1 cellular context compared by ENCODE assay signal in the genomic region with DNA sequence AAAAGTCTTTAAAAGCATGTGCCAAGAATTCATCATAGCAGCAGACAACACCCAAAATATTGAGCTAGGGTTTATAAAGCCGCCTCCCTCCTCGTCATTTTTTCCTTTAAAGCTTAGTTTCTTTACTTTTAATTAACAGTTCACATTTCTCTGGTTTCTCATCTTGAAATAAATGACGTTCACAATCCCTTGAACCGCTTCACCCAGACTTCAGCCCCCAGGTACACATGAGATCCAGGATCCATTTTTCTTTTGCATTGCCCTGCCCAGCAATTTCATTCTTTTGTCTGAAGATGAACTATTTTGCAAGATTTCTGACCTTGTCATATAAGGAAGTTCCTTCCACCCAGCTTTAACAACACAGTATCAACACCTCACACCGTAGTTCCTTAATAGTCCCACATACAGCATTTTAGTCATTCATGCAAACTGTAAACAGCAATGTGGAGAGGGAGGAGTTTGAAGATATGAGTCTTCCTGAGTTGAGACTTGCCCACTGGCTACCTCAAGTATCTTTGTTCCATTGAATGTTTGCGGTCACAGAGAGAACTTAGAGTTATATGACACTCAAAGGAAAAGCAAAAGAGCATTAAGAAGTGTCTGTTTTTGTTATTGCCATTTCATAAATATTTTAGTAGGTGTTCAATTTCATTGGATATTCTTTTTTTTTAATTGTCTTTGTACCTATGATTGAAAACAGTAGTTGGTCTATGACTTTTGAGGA.
TF ChIP-seq lines count a peak whose summit lies in the region.

No MANE protein-coding gene starts in this region.

TF ChIP-seq in K562, 482 proteins besides CTCF, POLR2A, EP300 and RAD21 (continued from another document and continues in another):
- TF ChIP-seq, protein P1, sequence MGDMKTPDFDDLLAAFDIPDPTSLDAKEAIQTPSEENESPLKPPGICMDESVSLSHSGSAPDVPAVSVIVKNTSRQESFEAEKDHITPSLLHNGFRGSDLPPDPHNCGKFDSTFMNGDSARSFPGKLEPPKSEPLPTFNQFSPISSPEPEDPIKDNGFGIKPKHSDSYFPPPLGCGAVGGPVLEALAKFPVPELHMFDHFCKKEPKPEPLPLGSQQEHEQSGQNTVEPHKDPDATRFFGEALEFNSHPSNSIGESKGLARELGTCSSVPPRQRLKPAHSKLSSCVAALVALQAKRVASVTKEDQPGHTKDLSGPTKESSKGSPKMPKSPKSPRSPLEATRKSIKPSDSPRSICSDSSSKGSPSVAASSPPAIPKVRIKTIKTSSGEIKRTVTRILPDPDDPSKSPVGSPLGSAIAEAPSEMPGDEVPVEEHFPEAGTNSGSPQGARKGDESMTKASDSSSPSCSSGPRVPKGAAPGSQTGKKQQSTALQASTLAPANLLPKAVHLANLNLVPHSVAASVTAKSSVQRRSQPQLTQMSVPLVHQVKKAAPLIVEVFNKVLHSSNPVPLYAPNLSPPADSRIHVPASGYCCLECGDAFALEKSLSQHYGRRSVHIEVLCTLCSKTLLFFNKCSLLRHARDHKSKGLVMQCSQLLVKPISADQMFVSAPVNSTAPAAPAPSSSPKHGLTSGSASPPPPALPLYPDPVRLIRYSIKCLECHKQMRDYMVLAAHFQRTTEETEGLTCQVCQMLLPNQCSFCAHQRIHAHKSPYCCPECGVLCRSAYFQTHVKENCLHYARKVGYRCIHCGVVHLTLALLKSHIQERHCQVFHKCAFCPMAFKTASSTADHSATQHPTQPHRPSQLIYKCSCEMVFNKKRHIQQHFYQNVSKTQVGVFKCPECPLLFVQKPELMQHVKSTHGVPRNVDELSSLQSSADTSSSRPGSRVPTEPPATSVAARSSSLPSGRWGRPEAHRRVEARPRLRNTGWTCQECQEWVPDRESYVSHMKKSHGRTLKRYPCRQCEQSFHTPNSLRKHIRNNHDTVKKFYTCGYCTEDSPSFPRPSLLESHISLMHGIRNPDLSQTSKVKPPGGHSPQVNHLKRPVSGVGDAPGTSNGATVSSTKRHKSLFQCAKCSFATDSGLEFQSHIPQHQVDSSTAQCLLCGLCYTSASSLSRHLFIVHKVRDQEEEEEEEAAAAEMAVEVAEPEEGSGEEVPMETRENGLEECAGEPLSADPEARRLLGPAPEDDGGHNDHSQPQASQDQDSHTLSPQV (IDR thresholded peaks at IDR 0.05): 0 out of 2 replicates have a peak, but pooled peaks have one; percentile 28
- TF ChIP-seq, protein P2, sequence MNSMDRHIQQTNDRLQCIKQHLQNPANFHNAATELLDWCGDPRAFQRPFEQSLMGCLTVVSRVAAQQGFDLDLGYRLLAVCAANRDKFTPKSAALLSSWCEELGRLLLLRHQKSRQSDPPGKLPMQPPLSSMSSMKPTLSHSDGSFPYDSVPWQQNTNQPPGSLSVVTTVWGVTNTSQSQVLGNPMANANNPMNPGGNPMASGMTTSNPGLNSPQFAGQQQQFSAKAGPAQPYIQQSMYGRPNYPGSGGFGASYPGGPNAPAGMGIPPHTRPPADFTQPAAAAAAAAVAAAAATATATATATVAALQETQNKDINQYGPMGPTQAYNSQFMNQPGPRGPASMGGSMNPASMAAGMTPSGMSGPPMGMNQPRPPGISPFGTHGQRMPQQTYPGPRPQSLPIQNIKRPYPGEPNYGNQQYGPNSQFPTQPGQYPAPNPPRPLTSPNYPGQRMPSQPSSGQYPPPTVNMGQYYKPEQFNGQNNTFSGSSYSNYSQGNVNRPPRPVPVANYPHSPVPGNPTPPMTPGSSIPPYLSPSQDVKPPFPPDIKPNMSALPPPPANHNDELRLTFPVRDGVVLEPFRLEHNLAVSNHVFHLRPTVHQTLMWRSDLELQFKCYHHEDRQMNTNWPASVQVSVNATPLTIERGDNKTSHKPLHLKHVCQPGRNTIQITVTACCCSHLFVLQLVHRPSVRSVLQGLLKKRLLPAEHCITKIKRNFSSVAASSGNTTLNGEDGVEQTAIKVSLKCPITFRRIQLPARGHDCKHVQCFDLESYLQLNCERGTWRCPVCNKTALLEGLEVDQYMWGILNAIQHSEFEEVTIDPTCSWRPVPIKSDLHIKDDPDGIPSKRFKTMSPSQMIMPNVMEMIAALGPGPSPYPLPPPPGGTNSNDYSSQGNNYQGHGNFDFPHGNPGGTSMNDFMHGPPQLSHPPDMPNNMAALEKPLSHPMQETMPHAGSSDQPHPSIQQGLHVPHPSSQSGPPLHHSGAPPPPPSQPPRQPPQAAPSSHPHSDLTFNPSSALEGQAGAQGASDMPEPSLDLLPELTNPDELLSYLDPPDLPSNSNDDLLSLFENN (IDR thresholded peaks at IDR 0.05; ENCODE audit: low read depth in 2 of 2, low read length in 2 of 2): peak in 1 of 2 experiments; percentile 53; a peak in 1 of 4 replicates
- TF ChIP-seq, protein P3, sequence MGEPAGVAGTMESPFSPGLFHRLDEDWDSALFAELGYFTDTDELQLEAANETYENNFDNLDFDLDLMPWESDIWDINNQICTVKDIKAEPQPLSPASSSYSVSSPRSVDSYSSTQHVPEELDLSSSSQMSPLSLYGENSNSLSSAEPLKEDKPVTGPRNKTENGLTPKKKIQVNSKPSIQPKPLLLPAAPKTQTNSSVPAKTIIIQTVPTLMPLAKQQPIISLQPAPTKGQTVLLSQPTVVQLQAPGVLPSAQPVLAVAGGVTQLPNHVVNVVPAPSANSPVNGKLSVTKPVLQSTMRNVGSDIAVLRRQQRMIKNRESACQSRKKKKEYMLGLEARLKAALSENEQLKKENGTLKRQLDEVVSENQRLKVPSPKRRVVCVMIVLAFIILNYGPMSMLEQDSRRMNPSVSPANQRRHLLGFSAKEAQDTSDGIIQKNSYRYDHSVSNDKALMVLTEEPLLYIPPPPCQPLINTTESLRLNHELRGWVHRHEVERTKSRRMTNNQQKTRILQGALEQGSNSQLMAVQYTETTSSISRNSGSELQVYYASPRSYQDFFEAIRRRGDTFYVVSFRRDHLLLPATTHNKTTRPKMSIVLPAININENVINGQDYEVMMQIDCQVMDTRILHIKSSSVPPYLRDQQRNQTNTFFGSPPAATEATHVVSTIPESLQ (CRISPR knock-in tag; IDR thresholded peaks at IDR 0.05): no peak
- TF ChIP-seq ZNF174 (CRISPR knock-in tag; IDR thresholded peaks at IDR 0.05): no peak
- no peak for TF ChIP-seq FOXA1 (IDR thresholded peaks at IDR 0.05; ENCODE audit: borderline replicate concordance)
- TF ChIP-seq, protein P4, sequence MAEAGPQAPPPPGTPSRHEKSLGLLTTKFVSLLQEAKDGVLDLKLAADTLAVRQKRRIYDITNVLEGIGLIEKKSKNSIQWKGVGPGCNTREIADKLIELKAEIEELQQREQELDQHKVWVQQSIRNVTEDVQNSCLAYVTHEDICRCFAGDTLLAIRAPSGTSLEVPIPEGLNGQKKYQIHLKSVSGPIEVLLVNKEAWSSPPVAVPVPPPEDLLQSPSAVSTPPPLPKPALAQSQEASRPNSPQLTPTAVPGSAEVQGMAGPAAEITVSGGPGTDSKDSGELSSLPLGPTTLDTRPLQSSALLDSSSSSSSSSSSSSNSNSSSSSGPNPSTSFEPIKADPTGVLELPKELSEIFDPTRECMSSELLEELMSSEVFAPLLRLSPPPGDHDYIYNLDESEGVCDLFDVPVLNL (CRISPR knock-in tag; IDR thresholded peaks at IDR 0.05; ENCODE audit: low read depth): no peak
- TF ChIP-seq ZNF24 (IDR thresholded peaks at IDR 0.05): peak; percentile 52; the same call in 1 of the 2 replicates
- no peak for TF ChIP-seq ZNF561 (CRISPR knock-in tag; conservative IDR thresholded peaks at IDR 0.05)
- TF ChIP-seq XRCC4 (IDR thresholded peaks at IDR 0.05; ENCODE audit: extremely low read depth, insufficient read depth, insufficient read length): no peak
- TF ChIP-seq, protein P5, sequence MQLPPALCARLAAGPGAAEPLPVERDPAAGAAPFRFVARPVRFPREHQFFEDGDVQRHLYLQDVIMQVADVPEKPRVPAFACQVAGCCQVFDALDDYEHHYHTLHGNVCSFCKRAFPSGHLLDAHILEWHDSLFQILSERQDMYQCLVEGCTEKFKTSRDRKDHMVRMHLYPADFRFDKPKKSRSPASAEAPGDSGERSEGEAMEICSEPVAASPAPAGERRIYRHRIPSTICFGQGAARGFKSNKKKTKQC (CRISPR knock-in tag; IDR thresholded peaks at IDR 0.05): no peak
- peak; percentile 98 to 100 for TF ChIP-seq FOXK2 (conservative IDR thresholded peaks at IDR 0.05 in 1 of 2, IDR thresholded peaks at IDR 0.05 in 1 of 2; ENCODE audit: low read depth in 2 of 2)
- no peak for TF ChIP-seq SIN3A (IDR thresholded peaks at IDR 0.05; ENCODE audit: borderline replicate concordance in 2 of 2, control insufficient read depth in 1 of 2, low read depth in 2 of 2, low read length in 2 of 2)
- TF ChIP-seq ZNF780A (CRISPR knock-in tag; IDR thresholded peaks at IDR 0.05): no peak
- peak; percentile 90; the same call in 1 of the 2 replicates for TF ChIP-seq ESRRA (IDR thresholded peaks at IDR 0.05; ENCODE audit: borderline replicate concordance, low read depth)
- TF ChIP-seq MCM5 (IDR thresholded peaks at IDR 0.05; ENCODE audit: low read depth): no peak
- no peak for TF ChIP-seq CHD2 (IDR thresholded peaks at IDR 0.05; ENCODE audit: low read depth, low read length)
- no peak for TF ChIP-seq KDM1A (IDR thresholded peaks at IDR 0.05)
- TF ChIP-seq SAFB2 (IDR thresholded peaks at IDR 0.05; ENCODE audit: borderline replicate concordance, low read depth, low read length, severe bottlenecking): no peak
- no peak for TF ChIP-seq SMAD1 (IDR thresholded peaks at IDR 0.05; ENCODE audit: low read depth, low read length, partially characterized antibody)
- TF ChIP-seq, protein P6, sequence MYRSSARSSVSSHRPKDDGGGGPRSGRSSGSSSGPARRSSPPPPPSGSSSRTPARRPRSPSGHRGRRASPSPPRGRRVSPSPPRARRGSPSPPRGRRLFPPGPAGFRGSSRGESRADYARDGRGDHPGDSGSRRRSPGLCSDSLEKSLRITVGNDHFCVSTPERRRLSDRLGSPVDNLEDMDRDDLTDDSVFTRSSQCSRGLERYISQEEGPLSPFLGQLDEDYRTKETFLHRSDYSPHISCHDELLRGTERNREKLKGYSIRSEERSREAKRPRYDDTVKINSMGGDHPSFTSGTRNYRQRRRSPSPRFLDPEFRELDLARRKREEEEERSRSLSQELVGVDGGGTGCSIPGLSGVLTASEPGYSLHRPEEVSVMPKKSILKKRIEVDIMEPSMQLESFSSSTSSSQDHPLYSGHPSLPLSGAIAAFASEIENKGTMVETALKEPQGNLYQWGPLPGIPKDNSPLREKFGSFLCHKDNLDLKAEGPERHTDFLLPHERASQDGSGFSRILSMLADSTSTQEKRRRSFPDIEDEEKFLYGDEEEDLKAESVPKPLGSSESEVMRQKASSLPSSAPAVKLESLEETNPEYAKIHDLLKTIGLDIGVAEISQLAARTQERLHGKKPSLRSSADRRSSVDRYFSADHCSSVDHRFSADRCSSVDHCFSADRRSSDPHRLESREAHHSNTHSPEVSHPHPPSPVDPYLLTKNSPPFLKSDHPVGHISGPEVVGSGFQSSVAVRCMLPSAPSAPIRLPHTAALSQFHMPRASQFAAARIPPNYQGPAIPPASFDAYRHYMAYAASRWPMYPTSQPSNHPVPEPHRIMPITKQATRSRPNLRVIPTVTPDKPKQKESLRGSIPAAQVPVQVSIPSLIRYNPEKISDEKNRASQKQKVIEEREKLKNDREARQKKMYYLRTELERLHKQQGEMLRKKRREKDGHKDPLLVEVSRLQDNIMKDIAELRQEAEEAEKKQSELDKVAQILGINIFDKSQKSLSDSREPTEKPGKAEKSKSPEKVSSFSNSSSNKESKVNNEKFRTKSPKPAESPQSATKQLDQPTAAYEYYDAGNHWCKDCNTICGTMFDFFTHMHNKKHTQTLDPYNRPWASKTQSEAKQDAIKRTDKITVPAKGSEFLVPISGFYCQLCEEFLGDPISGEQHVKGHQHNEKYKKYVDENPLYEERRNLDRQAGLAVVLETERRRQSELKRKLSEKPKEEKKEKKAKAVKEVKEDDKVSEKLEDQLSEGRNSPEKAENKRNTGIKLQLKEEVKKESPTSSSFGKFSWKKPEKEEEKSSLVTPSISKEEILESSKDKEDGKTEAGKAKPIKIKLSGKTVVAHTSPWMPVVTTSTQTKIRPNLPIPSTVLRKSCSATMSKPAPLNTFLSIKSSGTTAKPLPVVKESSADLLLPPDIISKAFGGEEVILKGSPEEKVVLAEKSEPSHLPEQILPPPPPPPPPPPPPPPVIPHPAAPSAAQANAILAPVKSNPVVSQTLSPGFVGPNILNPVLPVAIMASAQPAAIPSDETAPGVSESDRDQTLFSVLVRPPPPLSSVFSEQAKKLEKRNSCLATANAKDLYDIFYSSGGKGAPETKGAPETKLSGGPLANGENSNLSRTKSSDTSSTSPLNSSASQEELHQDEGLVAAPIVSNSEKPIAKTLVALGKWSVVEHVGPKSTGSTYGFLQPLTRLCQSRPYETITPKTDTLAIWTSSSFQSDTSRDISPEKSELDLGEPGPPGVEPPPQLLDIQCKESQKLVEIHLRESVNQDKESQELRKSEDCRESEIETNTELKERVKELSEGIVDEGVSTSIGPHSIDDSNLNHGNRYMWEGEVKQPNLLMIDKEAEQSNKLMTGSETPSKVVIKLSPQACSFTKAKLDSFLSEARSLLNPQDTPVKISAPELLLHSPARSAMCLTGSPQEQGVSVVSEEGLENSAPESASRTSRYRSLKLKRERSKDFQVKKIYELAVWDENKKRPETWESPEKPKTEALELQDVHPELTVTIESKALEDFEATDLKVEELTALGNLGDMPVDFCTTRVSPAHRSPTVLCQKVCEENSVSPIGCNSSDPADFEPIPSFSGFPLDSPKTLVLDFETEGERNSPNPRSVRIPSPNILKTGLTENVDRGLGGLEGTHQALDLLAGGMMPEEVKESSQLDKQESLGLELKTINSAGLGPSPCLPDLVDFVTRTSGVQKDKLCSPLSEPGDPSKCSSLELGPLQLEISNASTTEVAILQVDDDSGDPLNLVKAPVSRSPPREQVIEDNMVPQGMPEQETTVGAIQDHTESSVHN (IDR thresholded peaks at IDR 0.05; ENCODE audit: borderline replicate concordance in 1 of 2, low read depth in 1 of 2): no peak
- TF ChIP-seq DMBX1 (CRISPR knock-in tag; IDR thresholded peaks at IDR 0.05; ENCODE audit: borderline replicate concordance): no peak
- TF ChIP-seq FOXA3 (CRISPR knock-in tag; conservative IDR thresholded peaks at IDR 0.05 in 1 of 2, IDR thresholded peaks at IDR 0.05 in 1 of 2): peak; percentile 82 to 92
- TF ChIP-seq ADNP (tag; IDR thresholded peaks at IDR 0.05): no peak
- TF ChIP-seq TAF9B (IDR thresholded peaks at IDR 0.05; ENCODE audit: partially characterized antibody): no peak
- peak; percentile 72 for TF ChIP-seq ELF1 (tag; IDR thresholded peaks at IDR 0.05)
- TF ChIP-seq ZNF124 (CRISPR knock-in tag; IDR thresholded peaks at IDR 0.05): no peak
- TF ChIP-seq CTBP1 (IDR thresholded peaks at IDR 0.05; ENCODE audit: borderline replicate concordance): peak; percentile 15; the same call in 1 of the 2 replicates
- peak; percentile 77 for TF ChIP-seq SMARCA4 (IDR thresholded peaks at IDR 0.05)
- no peak for TF ChIP-seq BMI1 (IDR thresholded peaks at IDR 0.05; ENCODE audit: low read length)
- no peak for TF ChIP-seq RBM25 (IDR thresholded peaks at IDR 0.05; ENCODE audit: low read depth, low read length, severe bottlenecking)
- TF ChIP-seq ZBTB17 (CRISPR knock-in tag; IDR thresholded peaks at IDR 0.05): no peak
- TF ChIP-seq ZNF274 (IDR thresholded peaks at IDR 0.05; ENCODE audit: borderline replicate concordance, low read depth, low read length): no peak
- TF ChIP-seq PHF21A (IDR thresholded peaks at IDR 0.05; ENCODE audit: borderline replicate concordance, low read depth): no peak
